Comparison of ENCODE assay signal across 14 cellular contexts in the genomic region with DNA sequence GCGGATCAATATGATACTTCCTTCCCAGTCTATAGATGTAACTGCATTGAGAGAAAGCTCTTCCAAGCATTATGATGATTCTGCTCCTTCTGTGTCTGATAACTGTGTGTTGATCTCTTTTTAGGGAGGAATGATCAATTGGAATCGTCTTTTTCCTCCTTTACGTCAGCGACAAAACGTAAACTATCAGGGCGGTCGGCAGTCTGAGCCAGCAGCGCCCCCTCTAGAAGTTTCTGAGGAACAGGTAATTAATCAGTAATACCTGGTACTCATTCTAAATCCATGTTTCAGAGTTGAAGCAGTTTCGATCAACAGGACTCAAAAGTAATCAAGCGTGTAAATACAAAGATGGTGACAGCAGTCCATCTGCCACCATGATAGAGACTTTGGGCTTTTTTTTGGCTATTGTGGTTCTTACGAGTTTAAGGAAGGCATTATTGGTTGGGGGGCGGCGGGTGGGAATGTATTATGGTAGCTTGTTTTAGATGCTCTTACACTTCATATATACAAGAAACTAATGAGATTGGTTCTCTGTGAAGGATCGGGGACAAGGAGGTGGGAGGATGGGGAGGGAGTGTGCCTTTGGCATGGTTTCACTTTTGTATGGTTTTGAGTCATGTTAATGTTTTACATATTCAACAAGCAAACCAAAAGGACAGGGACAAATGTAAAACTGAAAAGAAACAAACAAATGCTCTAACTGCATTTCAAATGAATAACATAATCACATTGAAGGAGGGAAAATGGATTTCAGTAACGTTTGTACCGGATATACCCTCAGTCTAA.
DNase-seq lines count a peak whose midpoint lies in the region; ATAC-seq and TF ChIP-seq lines count a peak whose summit lies in the region.
"Had no signal": no experiment of that assay in that cellular context is flagged by ENCODE, and none has a peak within 500 bp of the region (broad histone marks: within the 10 kb centered on the region; RNA-seq: fewer than 3 reads in every experiment).

No MANE protein-coding gene starts in this region.

- H3K79me2 ChIP-seq in SK-N-SH (ENCODE audit: insufficient read depth) = no peaks in the 10 kb centered on the region

- peaks cover 33% of the 10 kb centered on the region in 2 donors for H3K36me3 Mint-ChIP-seq in activated naive CD4-positive, alpha-beta T cell treated with anti-CD3 and anti-CD28 coated beads, Interleukin-2, amount 50 U/mL, for 72 hours
- peaks cover 36% of the 10 kb centered on the region for H3K36me3 Mint-ChIP-seq in natural killer cell

- no peak for TF ChIP-seq EP300 in SK-N-SH (IDR thresholded peaks at IDR 0.05; ENCODE audit: borderline replicate concordance in 1 of 2, low read depth in 1 of 2, low read length in 1 of 2)

- no peak for DNase-seq in activated naive CD4-positive, alpha-beta T cell treated with anti-CD3 and anti-CD28 coated beads, Interleukin-2, amount 50 U/mL, for 72 hours (ENCODE audit: low spot score in 2 of 2)
- DNase-seq in natural killer cell (no peak), SK-N-SH (no peak), GM19238 (ENCODE audit: insufficient read length, low spot score) (no peak)
- DNase-seq: caudate nucleus, left lung, NCI-H510A had no signal

- intact Hi-C loops in natural killer cell (cut with micrococcal nuclease) = no loop called here

- H3K27ac Mint-ChIP-seq in activated naive CD4-positive, alpha-beta T cell treated with anti-CD3 and anti-CD28 coated beads, Interleukin-2, amount 50 U/mL, for 72 hours = peak overlapping the region; percentile 60 to 81
- H3K27ac Mint-ChIP-seq in natural killer cell = peak overlapping the region; percentile 12 to 32

- CTCF ChIA-PET in SK-N-SH (lab: Yijun Ruan, JAX) = interaction anchor here (1.5 kb wide), 1 partner anchor 191 kb away, joined by 6 read pairs; no protein-coding TSS in a partner anchor

- TF ChIP-seq RAD21 in SK-N-SH (IDR thresholded peaks at IDR 0.05; ENCODE audit: low read length) = no peak

- no peak overlapping the region for H3K4me3 Mint-ChIP-seq in natural killer cell

- 97% methylated on average over 16 of the region's 16 CpGs for WGBS in SK-N-SH (ENCODE audit: low lambda C conversion rate)

- no peak overlapping the region for H3K9ac ChIP-seq in SK-N-SH

- no peak overlapping the region for H3K4me3 ChIP-seq in SK-N-SH (ENCODE audit: low read depth in 2 of 2, low read length in 1 of 2)
- H3K4me3 ChIP-seq: HAP-1, left lung, tibial nerve had no signal

- H3K9me2 ChIP-seq in SK-N-SH = no peaks in the 10 kb centered on the region; the same call in 1 of the 2 replicates

- no peaks in the 10 kb centered on the region for H3K27me3 ChIP-seq in SK-N-SH (ENCODE audit: insufficient read depth)
- H3K27me3 ChIP-seq: left lung, tibial nerve had no signal

- H3K9me3 Mint-ChIP-seq in activated naive CD4-positive, alpha-beta T cell treated with anti-CD3 and anti-CD28 coated beads, Interleukin-2, amount 50 U/mL, for 72 hours = no peaks in the 10 kb centered on the region
- H3K9me3 Mint-ChIP-seq in natural killer cell = no peaks in the 10 kb centered on the region

- peaks cover 46 to 49% of the 10 kb centered on the region in 2 donors for H3K4me1 Mint-ChIP-seq in natural killer cell

- no peak overlapping the region for H2AFZ ChIP-seq in SK-N-SH (ENCODE audit: low read depth)

- no peaks in the 10 kb centered on the region for H3K9me3 ChIP-seq in SK-N-SH
- H3K9me3 ChIP-seq: HAP-1, left lung, tibial nerve had no signal

- H3K27ac ChIP-seq in SK-N-SH (ENCODE audit: low read depth in 2 of 2, low read length in 1 of 2) = no peak overlapping the region; a peak in 1 of 4 replicates
- H3K27ac ChIP-seq: left lung, tibial nerve had no signal

- H3K36me3 ChIP-seq in SK-N-SH (replicated peaks in 1 of 2; ENCODE audit: control insufficient read depth in 1 of 2, insufficient read depth in 2 of 2, low read length in 1 of 2) = peaks cover 7 to 23% of the 10 kb centered on the region in 2 experiments

- TF ChIP-seq CTCF in natural killer cell (IDR thresholded peaks at IDR 0.05) = no peak
- no peak for TF ChIP-seq CTCF in SK-N-SH (IDR thresholded peaks at IDR 0.05)

- POLR2A ChIA-PET in SK-N-SH (lab: Yijun Ruan, JAX) = no interaction called here

- no peaks in the 10 kb centered on the region for H3K27me3 Mint-ChIP-seq in natural killer cell (ENCODE audit: low read depth in 2 of 2)
- H3K27me3 Mint-ChIP-seq: progenitor cell of endocrine pancreas had no signal

- ATAC-seq in GM18907 (IDR thresholded peaks at IDR 0.05; ENCODE audit: unreplicated experiment) (peak; percentile 49), HG03139 (IDR thresholded peaks at IDR 0.05; ENCODE audit: unreplicated experiment) (peak; percentile 40), natural killer cell (no peak), HG03571 (IDR thresholded peaks at IDR 0.05; ENCODE audit: unreplicated experiment) (no peak), GM19328 (IDR thresholded peaks at IDR 0.05; ENCODE audit: unreplicated experiment) (no peak)
- ATAC-seq in activated naive CD4-positive, alpha-beta T cell treated with anti-CD3 and anti-CD28 coated beads, Interleukin-2, amount 50 U/mL, for 72 hours = peak in 1 of 2 donors; percentile 28
- ATAC-seq: left lung had no signal

- peaks cover 0 to 7% of the 10 kb centered on the region in 2 experiments; a peak in 1 of 4 replicates for H3K4me1 ChIP-seq in SK-N-SH (ENCODE audit: control insufficient read depth in 1 of 2, insufficient read depth in 2 of 2, low read depth in 1 of 2, low read length in 1 of 2)
- H3K4me1 ChIP-seq: left lung, tibial nerve had no signal

- no peak overlapping the region for H3K4me2 ChIP-seq in SK-N-SH

- no peaks in the 10 kb centered on the region for H3F3A ChIP-seq in SK-N-SH (replicated peaks; ENCODE audit: insufficient read depth)

- H4K20me1 ChIP-seq in SK-N-SH (ENCODE audit: insufficient read depth) = no peaks in the 10 kb centered on the region

TF ChIP-seq in SK-N-SH, 30 proteins besides CTCF, POLR2A, EP300 and RAD21:
- TF ChIP-seq, protein P1, sequence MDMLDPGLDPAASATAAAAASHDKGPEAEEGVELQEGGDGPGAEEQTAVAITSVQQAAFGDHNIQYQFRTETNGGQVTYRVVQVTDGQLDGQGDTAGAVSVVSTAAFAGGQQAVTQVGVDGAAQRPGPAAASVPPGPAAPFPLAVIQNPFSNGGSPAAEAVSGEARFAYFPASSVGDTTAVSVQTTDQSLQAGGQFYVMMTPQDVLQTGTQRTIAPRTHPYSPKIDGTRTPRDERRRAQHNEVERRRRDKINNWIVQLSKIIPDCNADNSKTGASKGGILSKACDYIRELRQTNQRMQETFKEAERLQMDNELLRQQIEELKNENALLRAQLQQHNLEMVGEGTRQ (IDR thresholded peaks at IDR 0.05; ENCODE audit: borderline replicate concordance, low read depth, low read length) = no peak
- TF ChIP-seq POLR2AphosphoS5 (IDR thresholded peaks at IDR 0.05; ENCODE audit: low read depth, low read length) (no peak), GATA2 (CRISPR knock-in tag; IDR thresholded peaks at IDR 0.05) (no peak), TEAD4 (IDR thresholded peaks at IDR 0.05; ENCODE audit: borderline replicate concordance, insufficient read depth) (no peak), TCF12 (IDR thresholded peaks at IDR 0.05) (no peak), MEF2A (IDR thresholded peaks at IDR 0.05; ENCODE audit: borderline replicate concordance, low read depth) (no peak), RCOR1 (IDR thresholded peaks at IDR 0.05; ENCODE audit: low read length) (no peak), SIN3A (IDR thresholded peaks at IDR 0.05; ENCODE audit: borderline replicate concordance, low read depth, low read length) (no peak), TAF1 (IDR thresholded peaks at IDR 0.05; ENCODE audit: borderline replicate concordance, low read depth, low read length) (no peak)
- TF ChIP-seq, protein P2, sequence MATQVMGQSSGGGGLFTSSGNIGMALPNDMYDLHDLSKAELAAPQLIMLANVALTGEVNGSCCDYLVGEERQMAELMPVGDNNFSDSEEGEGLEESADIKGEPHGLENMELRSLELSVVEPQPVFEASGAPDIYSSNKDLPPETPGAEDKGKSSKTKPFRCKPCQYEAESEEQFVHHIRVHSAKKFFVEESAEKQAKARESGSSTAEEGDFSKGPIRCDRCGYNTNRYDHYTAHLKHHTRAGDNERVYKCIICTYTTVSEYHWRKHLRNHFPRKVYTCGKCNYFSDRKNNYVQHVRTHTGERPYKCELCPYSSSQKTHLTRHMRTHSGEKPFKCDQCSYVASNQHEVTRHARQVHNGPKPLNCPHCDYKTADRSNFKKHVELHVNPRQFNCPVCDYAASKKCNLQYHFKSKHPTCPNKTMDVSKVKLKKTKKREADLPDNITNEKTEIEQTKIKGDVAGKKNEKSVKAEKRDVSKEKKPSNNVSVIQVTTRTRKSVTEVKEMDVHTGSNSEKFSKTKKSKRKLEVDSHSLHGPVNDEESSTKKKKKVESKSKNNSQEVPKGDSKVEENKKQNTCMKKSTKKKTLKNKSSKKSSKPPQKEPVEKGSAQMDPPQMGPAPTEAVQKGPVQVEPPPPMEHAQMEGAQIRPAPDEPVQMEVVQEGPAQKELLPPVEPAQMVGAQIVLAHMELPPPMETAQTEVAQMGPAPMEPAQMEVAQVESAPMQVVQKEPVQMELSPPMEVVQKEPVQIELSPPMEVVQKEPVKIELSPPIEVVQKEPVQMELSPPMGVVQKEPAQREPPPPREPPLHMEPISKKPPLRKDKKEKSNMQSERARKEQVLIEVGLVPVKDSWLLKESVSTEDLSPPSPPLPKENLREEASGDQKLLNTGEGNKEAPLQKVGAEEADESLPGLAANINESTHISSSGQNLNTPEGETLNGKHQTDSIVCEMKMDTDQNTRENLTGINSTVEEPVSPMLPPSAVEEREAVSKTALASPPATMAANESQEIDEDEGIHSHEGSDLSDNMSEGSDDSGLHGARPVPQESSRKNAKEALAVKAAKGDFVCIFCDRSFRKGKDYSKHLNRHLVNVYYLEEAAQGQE (IDR thresholded peaks at IDR 0.05; ENCODE audit: low read depth, low read length) = no peak
- TF ChIP-seq, protein P3, sequence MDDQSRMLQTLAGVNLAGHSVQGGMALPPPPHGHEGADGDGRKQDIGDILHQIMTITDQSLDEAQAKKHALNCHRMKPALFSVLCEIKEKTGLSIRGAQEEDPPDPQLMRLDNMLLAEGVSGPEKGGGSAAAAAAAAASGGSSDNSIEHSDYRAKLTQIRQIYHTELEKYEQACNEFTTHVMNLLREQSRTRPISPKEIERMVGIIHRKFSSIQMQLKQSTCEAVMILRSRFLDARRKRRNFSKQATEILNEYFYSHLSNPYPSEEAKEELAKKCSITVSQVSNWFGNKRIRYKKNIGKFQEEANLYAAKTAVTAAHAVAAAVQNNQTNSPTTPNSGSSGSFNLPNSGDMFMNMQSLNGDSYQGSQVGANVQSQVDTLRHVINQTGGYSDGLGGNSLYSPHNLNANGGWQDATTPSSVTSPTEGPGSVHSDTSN (IDR thresholded peaks at IDR 0.05) = no peak

Comparison
In these comparisons a context has a peak if more than half of its experiments do, and no peak if none do; other contexts are left out.
1. ATAC-seq: peak in GM18907 (single experiment) and HG03139 (single experiment); none in natural killer cell (0 of 3), HG03571 (single experiment) and GM19328 (single experiment).